8 cellular contexts compared by ENCODE assay signal in the genomic region with DNA sequence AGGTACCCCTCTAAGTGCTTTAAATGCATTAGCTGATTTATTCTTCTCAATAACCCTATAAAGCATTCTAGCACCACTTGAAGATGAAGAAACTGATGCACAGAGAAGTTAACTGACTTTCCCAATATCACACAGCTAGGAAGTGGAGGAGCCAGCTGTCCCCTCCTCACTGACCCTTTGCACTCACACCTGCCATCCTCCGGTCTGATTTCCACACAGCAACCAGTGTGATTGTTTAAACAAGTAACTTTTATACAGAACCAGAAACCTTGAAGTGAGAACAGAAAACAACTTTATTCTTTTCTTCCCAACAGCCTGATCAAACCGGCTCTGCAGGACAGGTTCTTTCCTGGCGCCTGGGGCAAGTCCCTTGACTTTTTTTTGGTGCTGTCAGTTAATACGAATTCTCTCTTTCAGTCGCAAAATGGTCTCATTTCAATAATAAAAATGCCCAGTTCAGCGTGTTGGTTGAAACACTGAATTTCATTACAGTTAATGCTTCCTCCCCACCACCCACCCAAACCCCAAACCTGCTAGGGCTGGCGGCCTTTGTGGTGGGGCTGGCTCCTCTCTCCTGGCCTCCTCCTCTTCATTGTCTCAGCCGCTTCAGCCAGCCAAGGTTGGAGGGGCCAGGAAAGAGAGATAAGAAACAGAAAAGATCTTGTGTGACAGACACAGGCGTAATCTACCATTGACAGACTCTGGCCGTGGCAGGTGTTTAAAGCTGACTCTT.
DNase-seq lines count a peak whose midpoint lies in the region; ATAC-seq and TF ChIP-seq lines count a peak whose summit lies in the region.

No MANE protein-coding gene starts in this region.

- intact Hi-C loops in head of caudate nucleus (cut with DNase I) = no loop called here

- in situ Hi-C loops in GM13976 (cut with MboI; ENCODE audit: low sequenced_read_pairs, unreplicated experiment) = no loop called here
- in situ Hi-C loops in KBM-7 (cut with MboI; ENCODE audit: low pct_unique_long_range_greater_than_20kb, low sequenced_read_pairs) = no loop called here

- ATAC-seq in GM21529 (IDR thresholded peaks at IDR 0.05; ENCODE audit: unreplicated experiment) = peak; percentile 70

- no peak for TF ChIP-seq CTCF in GM13976 (IDR thresholded peaks at IDR 0.05; ENCODE audit: borderline replicate concordance, control extremely low read depth, extremely low read depth, insufficient read depth, missing control alignments)

- DNase-seq in GM13976 (ENCODE audit: low spot score) (peak; percentile 50), KBM-7 (peak; percentile 15), islet precursor cell (peak; percentile 66), head of caudate nucleus (no peak), NCI-H345 (lab: John Stamatoyannopoulos, UW) (no peak), DMS114 treated with DMSO at 0.1 percent for 48 hours (lab: John Stamatoyannopoulos, UW; ENCODE audit: unreplicated experiment) (no peak), LoVo (ENCODE audit: low spot score) (no peak)

Comparison
In these comparisons a context has a peak if more than half of its experiments do, and no peak if none do; other contexts are left out.
1. DNase-seq: peak in GM13976 (single experiment), KBM-7 (single experiment) and islet precursor cell (single experiment); none in head of caudate nucleus (0 of 42), NCI-H345 (single experiment), DMS114 treated with DMSO at 0.1 percent for 48 hours (single experiment) and LoVo (single experiment).